Comparison of ENCODE assay signal across 1 cellular context in genomic region chr5:141969783-141970741, GRCh38.
A peak's percentile ranks its signal among the peaks of the same experiment; 100 is the strongest.
TF ChIP-seq lines count a peak whose summit lies in the region.

No MANE protein-coding gene starts in this region.

TF ChIP-seq in K562, 482 proteins besides CTCF, POLR2A, EP300 and RAD21 (continued from another document and continues in another):
- TF ChIP-seq PATZ1 (CRISPR knock-in tag; IDR thresholded peaks at IDR 0.05; ENCODE audit: borderline replicate concordance) (no peak), JUN (IDR thresholded peaks at IDR 0.05; ENCODE audit: borderline replicate concordance, low read depth, low read length) (no peak; the same call in 1 of the 2 replicates), JUN (CRISPR knock-in tag; IDR thresholded peaks at IDR 0.05; ENCODE audit: borderline replicate concordance) (no peak), ATF1 (CRISPR knock-in tag; IDR thresholded peaks at IDR 0.05) (no peak), ATF1 (tag; IDR thresholded peaks at IDR 0.05) (peak; percentile 16; the same call in 1 of the 2 replicates), ZNF408 (CRISPR knock-in tag; IDR thresholded peaks at IDR 0.05; ENCODE audit: low read depth) (no peak), SNRNP70 (optimal IDR thresholded peaks at IDR 0.05; ENCODE audit: low read depth, low read length) (no peak), NR4A1 (CRISPR knock-in tag; IDR thresholded peaks at IDR 0.05) (no peak), NR4A1 (tag; IDR thresholded peaks at IDR 0.05) (no peak), YY1 (IDR thresholded peaks at IDR 0.05; ENCODE audit: borderline replicate concordance in 1 of 3, control insufficient read depth in 1 of 3, extremely low read depth in 1 of 3, insufficient read depth in 3 of 3, insufficient read length in 1 of 3, insufficient replicate concordance in 2 of 3, low read depth in 1 of 3, low read length in 2 of 3) (peak in 1 of 3 experiments; percentile 69), ZBTB49 (CRISPR knock-in tag; IDR thresholded peaks at IDR 0.05; ENCODE audit: borderline replicate concordance) (no peak), ZNF75A (CRISPR knock-in tag; IDR thresholded peaks at IDR 0.05) (no peak), ARID3A (IDR thresholded peaks at IDR 0.05; ENCODE audit: borderline replicate concordance, low read depth, low read length) (no peak), NFIX (CRISPR knock-in tag; IDR thresholded peaks at IDR 0.05; ENCODE audit: low read depth) (no peak), SNIP1 (IDR thresholded peaks at IDR 0.05; ENCODE audit: low read depth) (no peak), POLR2AphosphoS2 (IDR thresholded peaks at IDR 0.05; ENCODE audit: low read length) (no peak), ZNF766 (CRISPR knock-in tag; conservative IDR thresholded peaks at IDR 0.05) (no peak), NFE2 (IDR thresholded peaks at IDR 0.05; ENCODE audit: low read depth) (peak; percentile 95), MTA3 (IDR thresholded peaks at IDR 0.05; ENCODE audit: borderline replicate concordance) (0 out of 2 replicates have a peak, but pooled peaks have one; percentile 50), NEUROD1 (IDR thresholded peaks at IDR 0.05; ENCODE audit: borderline replicate concordance, low read depth, low read length, partially characterized antibody) (no peak), NR2F6 (CRISPR knock-in tag; IDR thresholded peaks at IDR 0.05) (no peak), ARID3B (CRISPR knock-in tag; IDR thresholded peaks at IDR 0.05; ENCODE audit: borderline replicate concordance) (no peak), ZNF586 (CRISPR knock-in tag; conservative IDR thresholded peaks at IDR 0.05) (no peak), E2F3 (CRISPR knock-in tag; IDR thresholded peaks at IDR 0.05) (no peak), ZSCAN32 (CRISPR knock-in tag; IDR thresholded peaks at IDR 0.05) (no peak), XRCC3 (IDR thresholded peaks at IDR 0.05) (no peak), LEF1 (IDR thresholded peaks at IDR 0.05) (peak; percentile 72; the same call in 1 of the 2 replicates), C11orf30 (IDR thresholded peaks at IDR 0.05; ENCODE audit: low read depth) (peak; percentile 75), ZNF609 (CRISPR knock-in tag; IDR thresholded peaks at IDR 0.05; ENCODE audit: borderline replicate concordance) (no peak), SUPT5H (IDR thresholded peaks at IDR 0.05) (peak; percentile 61; the same call in 1 of the 2 replicates), NCOA1 (IDR thresholded peaks at IDR 0.05; ENCODE audit: low read depth) (no peak), SMARCA5 (IDR thresholded peaks at IDR 0.05) (no peak), RBBP5 (IDR thresholded peaks at IDR 0.05; ENCODE audit: borderline replicate concordance, insufficient read depth, low read length, poor library complexity, severe bottlenecking) (no peak), RB1 (IDR thresholded peaks at IDR 0.05; ENCODE audit: low read depth) (no peak), TCF7 (IDR thresholded peaks at IDR 0.05; ENCODE audit: borderline replicate concordance) (no peak), ARID4B (CRISPR knock-in tag; IDR thresholded peaks at IDR 0.05) (no peak), ZBTB11 (CRISPR knock-in tag; IDR thresholded peaks at IDR 0.05) (no peak), BRCA1 (IDR thresholded peaks at IDR 0.05) (no peak), BRCA1 (CRISPR knock-in tag; IDR thresholded peaks at IDR 0.05) (no peak), NUFIP1 (IDR thresholded peaks at IDR 0.05; ENCODE audit: partially characterized antibody) (no peak)
